Comparison of ENCODE assay signal across 10 cellular contexts in genomic region chr6:139490482-139490881, GRCh38.
DNase-seq lines count a peak whose midpoint lies in the region; ATAC-seq and TF ChIP-seq lines count a peak whose summit lies in the region.
"Had no signal": no experiment of that assay in that cellular context is flagged by ENCODE, and none has a peak within 500 bp of the region (broad histone marks: within the 10 kb centered on the region; RNA-seq: fewer than 3 reads in every experiment).

No MANE protein-coding gene starts in this region.

- POLR2A ChIA-PET in activated CD4-positive, alpha-beta memory T cell treated with anti-CD3 and anti-CD28 coated beads, Interleukin-2, amount 10 ng/mL, durations not matched to agents 7 days and 5 days (lab: Charles Lee), result interaction anchor here (1.3 to 1.5 kb wide), 2 partner anchors 40 to 115 kb away, joined by 8 to 10 read pairs; partner anchors contain the start of gene CITED2
- POLR2A ChIA-PET in HEK293T (lab: Yijun Ruan, JAX), result no interaction called here

- no peak overlapping the region for H3K4me3 Mint-ChIP-seq in activated CD4-positive, alpha-beta memory T cell treated with anti-CD3 and anti-CD28 coated beads, Interleukin-2, amount 10 ng/mL, durations not matched to agents 7 days and 5 days

- no peaks in the 10 kb centered on the region for H3K27me3 Mint-ChIP-seq in activated CD4-positive, alpha-beta memory T cell treated with anti-CD3 and anti-CD28 coated beads, Interleukin-2, amount 10 ng/mL, durations not matched to agents 7 days and 5 days

- TF ChIP-seq POLR2A in GM18505 (IDR thresholded peaks at IDR 0.05; ENCODE audit: borderline replicate concordance, extremely low read depth, insufficient read depth, insufficient read length), result no peak

- H3K9me3 ChIP-seq in neutrophil, result no peaks in the 10 kb centered on the region

- H3K4me1 Mint-ChIP-seq in activated CD4-positive, alpha-beta memory T cell treated with anti-CD3 and anti-CD28 coated beads, Interleukin-2, amount 10 ng/mL, durations not matched to agents 7 days and 5 days, result peaks cover 4% of the 10 kb centered on the region

- TF ChIP-seq CTCF in neutrophil (IDR thresholded peaks at IDR 0.05), result no peak

- H3K27ac Mint-ChIP-seq in activated CD4-positive, alpha-beta memory T cell treated with anti-CD3 and anti-CD28 coated beads, Interleukin-2, amount 10 ng/mL, durations not matched to agents 7 days and 5 days, result no peak overlapping the region

- peak; percentile 5 for DNase-seq in DMS53 (lab: John Stamatoyannopoulos, UW)
- no peak for DNase-seq in DMS53 treated with DMSO at 0.1 percent for 48 hours (lab: John Stamatoyannopoulos, UW; ENCODE audit: unreplicated experiment)
- peak; percentile 20 for DNase-seq in activated CD4-positive, alpha-beta memory T cell treated with anti-CD3 and anti-CD28 coated beads, Interleukin-2, amount 10 ng/mL, durations not matched to agents 7 days and 5 days
- no peak for DNase-seq in HEK293T (ENCODE audit: extremely low spot score)
- no peak for DNase-seq in COLO668 (lab: John Stamatoyannopoulos, UW; ENCODE audit: unreplicated experiment)

- peak overlapping the region; percentile 81 for H3K27ac ChIP-seq in neutrophil
- H3K27ac ChIP-seq: 22Rv1, SK-N-MC had no signal

- peaks cover 2% of the 10 kb centered on the region for H3K36me3 Mint-ChIP-seq in activated CD4-positive, alpha-beta memory T cell treated with anti-CD3 and anti-CD28 coated beads, Interleukin-2, amount 10 ng/mL, durations not matched to agents 7 days and 5 days (ENCODE audit: low read depth)

- H3K9me3 Mint-ChIP-seq in activated CD4-positive, alpha-beta memory T cell treated with anti-CD3 and anti-CD28 coated beads, Interleukin-2, amount 10 ng/mL, durations not matched to agents 7 days and 5 days, result peaks cover 2% of the 10 kb centered on the region

- H3K27me3 ChIP-seq in neutrophil, result no peaks in the 10 kb centered on the region

- CTCF ChIA-PET in activated CD4-positive, alpha-beta memory T cell treated with anti-CD3 and anti-CD28 coated beads, Interleukin-2, amount 10 ng/mL, durations not matched to agents 7 days and 5 days (lab: Charles Lee), result interaction anchor here (1.2 kb wide), 1 partner anchor 16 kb away, joined by 3 read pairs; no protein-coding TSS in a partner anchor
- CTCF ChIA-PET in HEK293T (lab: Yijun Ruan, JAX), result interaction anchor here (0.6 kb wide), 1 partner anchor 117 kb away, joined by 3 read pairs; no protein-coding TSS in a partner anchor

- H3K4me1 ChIP-seq in neutrophil (ENCODE audit: control insufficient read depth in 1 of 2, insufficient read depth in 1 of 2, low read depth in 1 of 2, low read length in 1 of 2), result peaks cover 9 to 24% of the 10 kb centered on the region in 2 experiments

- H3K36me3 ChIP-seq in neutrophil, result no peaks in the 10 kb centered on the region

- H3K4me3 ChIP-seq in neutrophil (ENCODE audit: low read depth in 1 of 2, low read length in 1 of 2), result peak overlapping the region; percentile 1 to 33
- H3K4me3 ChIP-seq: SK-N-MC had no signal

- ATAC-seq in HG03159 (IDR thresholded peaks at IDR 0.05; ENCODE audit: unreplicated experiment), result peak; percentile 78
- no peak for ATAC-seq in GM18505 (IDR thresholded peaks at IDR 0.05; ENCODE audit: unreplicated experiment)

TF ChIP-seq in HEK293T, 16 proteins besides CTCF, POLR2A, EP300 and RAD21:
- TF ChIP-seq CTBP1 (IDR thresholded peaks at IDR 0.05; ENCODE audit: borderline replicate concordance), result no peak
- TF ChIP-seq FOXA1 (IDR thresholded peaks at IDR 0.05), result no peak
- no peak for TF ChIP-seq TARDBP (IDR thresholded peaks at IDR 0.05)
- no peak for TF ChIP-seq L3MBTL2 (conservative IDR thresholded peaks at IDR 0.05)
- no peak for TF ChIP-seq NFRKB (IDR thresholded peaks at IDR 0.05)
- TF ChIP-seq FOXK2 (IDR thresholded peaks at IDR 0.05), result no peak
- TF ChIP-seq HDGF (IDR thresholded peaks at IDR 0.05; ENCODE audit: borderline replicate concordance), result no peak
- TF ChIP-seq SP1 (IDR thresholded peaks at IDR 0.05), result no peak
- TF ChIP-seq BHLHE40 (IDR thresholded peaks at IDR 0.05; ENCODE audit: borderline replicate concordance), result no peak
- no peak for TF ChIP-seq PKNOX1 (IDR thresholded peaks at IDR 0.05)
TF ChIP-seq in HEK293T: peak in this region for 0.

Comparison
In these comparisons a context has a peak if more than half of its experiments do, and no peak if none do; other contexts are left out.
1. DNase-seq: peak in DMS53 (single experiment) and activated CD4-positive, alpha-beta memory T cell treated with anti-CD3 and anti-CD28 coated beads, Interleukin-2, amount 10 ng/mL, durations not matched to agents 7 days and 5 days (single experiment); none in DMS53 treated with DMSO at 0.1 percent for 48 hours (single experiment), HEK293T (single experiment) and COLO668 (single experiment).